ENCODE assay signal across 10 cellular contexts in genomic region chr20:34713194-34713943, GRCh38. TPM values are rescaled to one million over a fixed set of nuclear protein-coding genes. Genes with fewer than 3 reads are reported as not detected.
DNase-seq lines count a peak whose midpoint lies in the region; ATAC-seq, FAIRE-seq and TF ChIP-seq lines count a peak whose summit lies in the region.
"Had no signal": no experiment of that assay in that cellular context is flagged by ENCODE, and none has a peak within 500 bp of the region (broad histone marks: within the 10 kb centered on the region; RNA-seq: fewer than 3 reads in every experiment).

No MANE protein-coding gene starts in this region.

- H3K9me3 ChIP-seq in prostate gland = no peaks in the 10 kb centered on the region
- H3K9me3 ChIP-seq in aorta (ENCODE audit: control insufficient read depth, low read length) = no peaks in the 10 kb centered on the region
- H3K9me3 ChIP-seq in kidney (ENCODE audit: control insufficient read depth in 1 of 2, low read length in 2 of 2) = no peaks in the 10 kb centered on the region
- H3K9me3 ChIP-seq: thoracic aorta had no signal

- peaks cover 5% of the 10 kb centered on the region for H3K4me1 ChIP-seq in prostate gland (replicated peaks)
- H3K4me1 ChIP-seq in aorta (ENCODE audit: control insufficient read depth in 1 of 2, insufficient read depth in 2 of 2, low read length in 2 of 2) = no peaks in the 10 kb centered on the region
- peaks cover 10 to 20% of the 10 kb centered on the region in 2 donors for H3K4me1 ChIP-seq in kidney (ENCODE audit: control insufficient read depth in 1 of 2, insufficient read depth in 1 of 2, low read depth in 1 of 2, low read length in 2 of 2)

- H3K27ac ChIP-seq in dorsolateral prefrontal cortex = peak overlapping the region in 33 of 59 donors; percentile 14 to 69 (median 35)
- H3K27ac ChIP-seq in prostate gland = no peak overlapping the region
- no peak overlapping the region for H3K27ac ChIP-seq in aorta (ENCODE audit: low read depth in 1 of 2, low read length in 2 of 2)
- no peak overlapping the region for H3K27ac ChIP-seq in kidney (ENCODE audit: low read depth in 2 of 2, low read length in 2 of 2)
- H3K27ac ChIP-seq: thoracic aorta had no signal

- TF ChIP-seq CTCF in dorsolateral prefrontal cortex (IDR thresholded peaks at IDR 0.05 in 54 of 56, conservative IDR thresholded peaks at IDR 0.05 in 2 of 56; ENCODE audit: low read depth in 1 of 56, partially characterized antibody in 56 of 56) = no peak
- no peak for TF ChIP-seq CTCF in prostate gland (IDR thresholded peaks at IDR 0.05)
- no peak for TF ChIP-seq CTCF in kidney (IDR thresholded peaks at IDR 0.05; ENCODE audit: borderline replicate concordance, extremely low read depth, insufficient read depth)

- WGBS in prostate gland = 100% methylated on average over 1 of the region's 1 CpG
- 87 to 88% methylated on average over 1 of the region's 1 CpG for WGBS in aorta, 2 donors

- H3K27me3 ChIP-seq in dorsolateral prefrontal cortex (no peaks in the 10 kb centered on the region), prostate gland (replicated peaks; ENCODE audit: insufficient read depth) (no peaks in the 10 kb centered on the region), aorta (ENCODE audit: control insufficient read depth in 1 of 2, insufficient read depth in 2 of 2, low read length in 1 of 2) (no peaks in the 10 kb centered on the region)

- no peak overlapping the region for H3K9ac ChIP-seq in kidney (ENCODE audit: low read length in 2 of 2)

- peak; percentile 38 for DNase-seq in activated CD4-positive, alpha-beta T cell treated with anti-CD3 and anti-CD28 coated beads for 48 hours
- DNase-seq in activated CD4-positive, alpha-beta T cell treated with anti-CD3 and anti-CD28 coated beads, Interleukin-2, amount 50 U/mL, for 1 hour = no peak
- DNase-seq in NCI-H524 (lab: John Stamatoyannopoulos, UW) = peak; percentile 67 to 82
- no peak for DNase-seq in dorsolateral prefrontal cortex
- DNase-seq in pulmonary artery endothelial cell (ENCODE audit: low read depth, low spot score) = peak; percentile 96
- no peak for DNase-seq in prostate gland (ENCODE audit: low spot score)
- DNase-seq in aorta = no peak
- DNase-seq in kidney = no peak
- DNase-seq: left cardiac atrium had no signal

- no peak for TF ChIP-seq POLR2A in prostate gland (IDR thresholded peaks at IDR 0.05)

- no peak for ATAC-seq in aorta (ENCODE audit: low FRiP score)

- FAIRE-seq in kidney (lab: Jason Lieb, UNC) = no peak

- no peaks in the 10 kb centered on the region for H3K36me3 ChIP-seq in prostate gland
- H3K36me3 ChIP-seq in aorta (ENCODE audit: control insufficient read depth in 1 of 2, insufficient read depth in 2 of 2, low read length in 1 of 2) = no peaks in the 10 kb centered on the region
- peaks cover 11 to 16% of the 10 kb centered on the region in 2 donors for H3K36me3 ChIP-seq in kidney (ENCODE audit: control insufficient read depth in 1 of 2, insufficient read depth in 2 of 2, low read length in 2 of 2)

- intact Hi-C loops in dorsolateral prefrontal cortex (cut with DNase I) (no loop called here), prostate gland (cut with DNase I) (no loop called here), aorta (cut with DNase I) (no loop called here), kidney (cut with DNase I) (no loop called here)

- H3K4me3 ChIP-seq in dorsolateral prefrontal cortex (no peak overlapping the region), prostate gland (no peak overlapping the region), aorta (ENCODE audit: low read length in 2 of 2) (no peak overlapping the region), kidney (ENCODE audit: low read length in 2 of 2) (no peak overlapping the region)
- H3K4me3 ChIP-seq: thoracic aorta had no signal

RNA-seq across cellular contexts. Expression of gene TP53INP2, which starts 9.2 kb away (rescaled TPM):
- total RNA-seq in dorsolateral prefrontal cortex (100 to 1,000 TPM in 68 of 120 experiments, 10 to 100 TPM in 52; 27.3 to 337 (median 106) TPM), pulmonary artery endothelial cell (3.4 TPM in 2 replicates), prostate gland (10 to 100 TPM; 26.0 to 39.4 TPM), aorta (10 to 100 TPM; 12.9 to 29.7 TPM), kidney (23.3 TPM)
- polyA plus RNA-seq in aorta (10 to 100 TPM; 11.3 to 28.3 TPM), kidney (ENCODE audit: insufficient read depth, low read depth, low replicate concordance) (31.9 TPM)

RNA-seq across cellular contexts. Expression of gene PIGU, which starts 36.5 kb away (rescaled TPM):
- total RNA-seq in dorsolateral prefrontal cortex (10 to 100 TPM; 15.5 to 38.4 (median 22.8) TPM), pulmonary artery endothelial cell (6.3 and 9.6 TPM in 2 replicates), prostate gland (10 to 100 TPM; 18.2 to 26.4 TPM), aorta (10 to 100 TPM; 10.1 to 11.0 TPM), kidney (15.9 TPM)
- polyA plus RNA-seq in aorta (10 to 100 TPM in 1 of 2 donors, 1 to 10 TPM in 1; 6.5 to 17.3 TPM), kidney (ENCODE audit: insufficient read depth, low read depth, low replicate concordance) (42.0 TPM)

Comparison
In these comparisons a context has a peak if more than half of its experiments do, and no peak if none do; other contexts are left out.
1. DNase-seq: peak in activated CD4-positive, alpha-beta T cell treated with anti-CD3 and anti-CD28 coated beads for 48 hours (single experiment), NCI-H524 (2 of 2) and pulmonary artery endothelial cell (single experiment); none in activated CD4-positive, alpha-beta T cell treated with anti-CD3 and anti-CD28 coated beads, Interleukin-2, amount 50 U/mL, for 1 hour (single experiment), dorsolateral prefrontal cortex (0 of 10), prostate gland (single experiment), aorta (0 of 2) and kidney (single experiment).
2. H3K27ac ChIP-seq: peak in dorsolateral prefrontal cortex (33 of 59); none in prostate gland (0 of 2), aorta (0 of 2) and kidney (0 of 2).